Comparison of ENCODE assay signal across 10 cellular contexts in genomic region chr6:142925575-142926110, GRCh38. TPM values are rescaled to one million over a fixed set of nuclear protein-coding genes. Genes with fewer than 3 reads are reported as not detected.
DNase-seq lines count a peak whose midpoint lies in the region; ATAC-seq, FAIRE-seq and TF ChIP-seq lines count a peak whose summit lies in the region.
"Had no signal": no experiment of that assay in that cellular context is flagged by ENCODE, and none has a peak within 500 bp of the region (broad histone marks: within the 10 kb centered on the region; RNA-seq: fewer than 3 reads in every experiment).

No MANE protein-coding gene starts in this region.

- H3K36me3 Mint-ChIP-seq in activated naive CD4-positive, alpha-beta T cell treated with anti-CD3 and anti-CD28 coated beads, Interleukin-2, amount 10 ng/mL, durations not matched to agents 7 days and 5 days = peaks cover 24% of the 10 kb centered on the region

- H3K9me3 ChIP-seq in adrenal gland (replicated peaks in 1 of 3) (no peaks in the 10 kb centered on the region), HepG2 (ENCODE audit: low read length) (no peaks in the 10 kb centered on the region), subcutaneous abdominal adipose tissue (ENCODE audit: control insufficient read depth in 5 of 5, low read length in 5 of 5) (no peaks in the 10 kb centered on the region)

- H3K27ac ChIP-seq in adrenal gland = peak overlapping the region in 3 of 5 donors; percentile 89 to 97 (median 94)
- H3K27ac ChIP-seq in HepG2 (ENCODE audit: extremely low read length, insufficient read depth, low read length) = peak overlapping the region; percentile 99
- peak overlapping the region; percentile 96 for H3K27ac ChIP-seq in subcutaneous abdominal adipose tissue (ENCODE audit: low read depth, low read length)
- H3K27ac ChIP-seq: C4-2B had no signal

- peaks cover 55% of the 10 kb centered on the region for H3K4me1 Mint-ChIP-seq in activated naive CD4-positive, alpha-beta T cell treated with anti-CD3 and anti-CD28 coated beads, Interleukin-2, amount 10 ng/mL, durations not matched to agents 7 days and 5 days

- CTCF ChIA-PET in activated naive CD4-positive, alpha-beta T cell treated with anti-CD3 and anti-CD28 coated beads, Interleukin-2, amount 10 ng/mL, durations not matched to agents 7 days and 5 days (lab: Charles Lee) = interaction anchor here (1.4 to 6.9 kb wide), 3 partner anchors 9 to 17 kb away, joined by 5 to 39 read pairs (median 6); no protein-coding TSS in a partner anchor
- CTCF ChIA-PET in HepG2 (lab: Yijun Ruan, JAX; ENCODE audit: low intra/inter-chr PET ratio, low total read pairs) = no interaction called here

- no TSS peak for BruUV-seq in HepG2 (replicated peaks; lab: Mats Ljungman, UMichigan)

- H3K4me3 ChIP-seq in adrenal gland = no peak overlapping the region
- H3K4me3 ChIP-seq in HepG2 (replicated peaks in 1 of 3; ENCODE audit: insufficient read depth in 1 of 3, low read depth in 2 of 3, low read length in 3 of 3) = peak overlapping the region; percentile 84 to 99 (median 93); a peak in 3 of 6 replicates
- no peak overlapping the region for H3K4me3 ChIP-seq in subcutaneous abdominal adipose tissue (ENCODE audit: low read depth in 1 of 5, low read length in 5 of 5)

- H3K9me3 Mint-ChIP-seq in activated naive CD4-positive, alpha-beta T cell treated with anti-CD3 and anti-CD28 coated beads, Interleukin-2, amount 10 ng/mL, durations not matched to agents 7 days and 5 days = no peaks in the 10 kb centered on the region

- no peak overlapping the region for H2AFZ ChIP-seq in HepG2 (ENCODE audit: low read length)

- H3K36me3 ChIP-seq in adrenal gland (replicated peaks in 1 of 2) (no peaks in the 10 kb centered on the region), HepG2 (replicated peaks in 1 of 2; ENCODE audit: control insufficient read depth in 1 of 2, insufficient read depth in 2 of 2, low read length in 2 of 2) (no peaks in the 10 kb centered on the region; a peak in 2 of 5 replicates), subcutaneous abdominal adipose tissue (ENCODE audit: control insufficient read depth in 5 of 5, insufficient read depth in 5 of 5, low read length in 5 of 5) (no peaks in the 10 kb centered on the region)

- TF ChIP-seq CTCF in adrenal gland (IDR thresholded peaks at IDR 0.05) (no peak), HepG2 (CRISPR knock-in tag; IDR thresholded peaks at IDR 0.05) (no peak), GM13976 (IDR thresholded peaks at IDR 0.05; ENCODE audit: borderline replicate concordance, control extremely low read depth, extremely low read depth, insufficient read depth, missing control alignments) (no peak)

- H3K79me2 ChIP-seq in HepG2 (ENCODE audit: insufficient read depth, low read length) = peaks cover 34% of the 10 kb centered on the region

- POLR2A ChIA-PET in HepG2 (lab: Yijun Ruan, JAX) = interaction anchor here (1.4 to 3.8 kb wide), 7 partner anchors 21 to 525 kb away, joined by 3 to 28 read pairs (median 10); partner anchors contain the start of genes ADAT2, AIG1, HIVEP2 and PEX3

- no peak for TF ChIP-seq RAD21 in HepG2 (CRISPR knock-in tag; IDR thresholded peaks at IDR 0.05)

- H3K9ac ChIP-seq in HepG2 (ENCODE audit: insufficient read depth, low read depth, low read length) = peak overlapping the region; percentile 100
- H3K9ac ChIP-seq in subcutaneous abdominal adipose tissue (ENCODE audit: low read length in 5 of 5) = peak overlapping the region in 1 of 5 donors; percentile 96

- no peak for TF ChIP-seq POLR2A in adrenal gland (IDR thresholded peaks at IDR 0.05)
- TF ChIP-seq POLR2A in HepG2 (IDR thresholded peaks at IDR 0.05; ENCODE audit: insufficient read depth in 1 of 2, low read depth in 2 of 2, low read length in 2 of 2) = no peak; a peak in 1 of 4 replicates

- peak; percentile 13 to 48; a peak in 1 of 4 replicates for TF ChIP-seq EP300 in HepG2 (IDR thresholded peaks at IDR 0.05; ENCODE audit: low read depth in 2 of 2, low read length in 2 of 2)
- no peak; the same call in 1 of the 2 replicates for TF ChIP-seq EP300 in HepG2 (CRISPR knock-in tag; IDR thresholded peaks at IDR 0.05; ENCODE audit: borderline replicate concordance)

- H3K27ac Mint-ChIP-seq in activated naive CD4-positive, alpha-beta T cell treated with anti-CD3 and anti-CD28 coated beads, Interleukin-2, amount 10 ng/mL, durations not matched to agents 7 days and 5 days = peak overlapping the region; percentile 67

- no peak for DNase-seq in activated naive CD4-positive, alpha-beta T cell treated with anti-CD3 and anti-CD28 coated beads, Interleukin-2, amount 10 ng/mL, durations not matched to agents 7 days and 5 days
- DNase-seq in activated naive CD4-positive, alpha-beta T cell treated with anti-CD3 and anti-CD28 coated beads, Interleukin-2, amount 50 U/mL, for 16 hours = no peak
- peak in 1 of 7 donors; percentile 12 for DNase-seq in adrenal gland
- DNase-seq in HepG2 (ENCODE audit: low spot score) = peak; percentile 92
- DNase-seq in GM13976 (ENCODE audit: low spot score) = no peak
- DNase-seq in stimulated activated CD4-positive, alpha-beta T cell treated with anti-CD3 and anti-CD28 coated beads, Interleukin-4, amount 100 ng/mL, for 4 hours = no peak
- DNase-seq: stimulated activated naive CD4-positive, alpha-beta T cell treated with Interleukin-2 at 50 U/mL for 16 hours had no signal

- intact Hi-C loops in adrenal gland (cut with DNase I) = no loop called here
- intact Hi-C loops in HepG2 (cut with micrococcal nuclease; ENCODE audit: unreplicated experiment) = loop anchor here (1.0 to 5.0 kb wide), 7 partner anchors 18 to 228 kb away; partner anchors contain the start of gene AIG1

- in situ Hi-C loops in HepG2 (cut with HindIII; ENCODE audit: extremely low pct_ligation_motif_present, low pct_unique_long_range_greater_than_20kb) = no loop called here
- in situ Hi-C loops in GM13976 (cut with MboI; ENCODE audit: low sequenced_read_pairs, unreplicated experiment) = no loop called here

- 72 to 83% (median 79%) methylated on average over 7 of the region's 7 CpGs for WGBS in adrenal gland, 4 donors
- 23% methylated on average over 7 of the region's 7 CpGs for whole genome bisulfite sequencing in HepG2 (ENCODE audit: low lambda C conversion rate)

- H3K4me3 Mint-ChIP-seq in activated naive CD4-positive, alpha-beta T cell treated with anti-CD3 and anti-CD28 coated beads, Interleukin-2, amount 10 ng/mL, durations not matched to agents 7 days and 5 days = peak overlapping the region; percentile 39

- ATAC-seq in HepG2 = no peak
- no peak for ATAC-seq in GM21723 (IDR thresholded peaks at IDR 0.05; ENCODE audit: unreplicated experiment)

- no peaks in the 10 kb centered on the region for H3K27me3 ChIP-seq in adrenal gland
- no peaks in the 10 kb centered on the region; a peak in 1 of 5 replicates for H3K27me3 ChIP-seq in HepG2 (ENCODE audit: control insufficient read depth in 1 of 2, insufficient read depth in 2 of 2, low read length in 2 of 2)
- H3K27me3 ChIP-seq in subcutaneous abdominal adipose tissue (ENCODE audit: control insufficient read depth in 5 of 5, insufficient read depth in 4 of 5, low read length in 5 of 5) = no peaks in the 10 kb centered on the region

- H3K27me3 Mint-ChIP-seq in activated naive CD4-positive, alpha-beta T cell treated with anti-CD3 and anti-CD28 coated beads, Interleukin-2, amount 10 ng/mL, durations not matched to agents 7 days and 5 days = no peaks in the 10 kb centered on the region

- peak overlapping the region; percentile 92 for H3K4me2 ChIP-seq in HepG2 (ENCODE audit: low read depth, low read length)

- FAIRE-seq in HepG2 (lab: Jason Lieb, UNC) = no peak

- H4K20me1 ChIP-seq in HepG2 (ENCODE audit: insufficient read depth, low read length) = 0 out of 2 replicates have a peak, but pooled peaks cover 10% of the 10 kb centered on the region

- peaks cover 7 to 33% of the 10 kb centered on the region in 2 donors for H3K4me1 ChIP-seq in adrenal gland (replicated peaks in 1 of 2)
- peaks cover 38% of the 10 kb centered on the region for H3K4me1 ChIP-seq in HepG2 (ENCODE audit: insufficient read depth, low read length)
- peaks cover 0 to 37% (median 35%) of the 10 kb centered on the region in 5 donors for H3K4me1 ChIP-seq in subcutaneous abdominal adipose tissue (ENCODE audit: control insufficient read depth in 5 of 5, insufficient read depth in 5 of 5, low read length in 5 of 5)

RNA-seq across cellular contexts. Expression of gene HIVEP2, which starts 19.3 kb away (rescaled TPM):
- total RNA-seq in adrenal gland = 10 to 100 TPM; 10.7 to 27.6 (median 20.4) TPM
- polyA plus RNA-seq in adrenal gland = 1 to 10 TPM; 5.4 to 9.0 (median 8.4) TPM
- 3.4 and 5.4 TPM in 2 replicates for total RNA-seq in HepG2 (2016; rRNA removed; fragmentation: Illumina TruSeq; extraction: Trizol)
- total RNA-seq in HepG2 (2016; cell fraction: cytosol; rRNA removed; fragmentation: Illumina TruSeq; extraction: Trizol; ENCODE audit: low read depth) = 0.30 and 1.5 TPM in 2 replicates
- 4.1 TPM in 2 replicates for total RNA-seq in HepG2 (2016; cell fraction: insoluble cytoplasmic fraction; rRNA removed; fragmentation: Illumina TruSeq; extraction: Trizol)
- total RNA-seq in HepG2 (2016; cell fraction: membrane; rRNA removed; fragmentation: Illumina TruSeq; extraction: Trizol) = 1.2 and 1.8 TPM in 2 replicates
- total RNA-seq in HepG2 (2016; cell fraction: nucleus; rRNA removed; fragmentation: Illumina TruSeq; extraction: Trizol) = 4.9 and 5.6 TPM in 2 replicates
- 12.8 and 12.9 TPM in 2 replicates for polyA plus RNA-seq in HepG2 (2011; rRNA removed)
- 6.4 and 8.1 TPM in 2 replicates for polyA plus RNA-seq in HepG2 (2011; cell fraction: cytosol; rRNA removed)
- 27.7 and 28.6 TPM in 2 replicates for polyA plus RNA-seq in HepG2 (2011; cell fraction: nucleus; rRNA removed)
- polyA plus RNA-seq in HepG2 (2012) = 14.5 and 17.1 TPM in 2 replicates
- 0.05 and 0.18 TPM in 2 replicates for polyA plus RNA-seq in HepG2 (2016; cell fraction: cytosol; fragmentation: Illumina TruSeq; extraction: Trizol; ENCODE audit: low read depth)
- polyA plus RNA-seq in HepG2 (2016; cell fraction: insoluble cytoplasmic fraction; fragmentation: Illumina TruSeq; extraction: Trizol; ENCODE audit: low read depth) = 2.4 and 2.5 TPM in 2 replicates
- polyA plus RNA-seq in HepG2 (2016; cell fraction: membrane; fragmentation: Illumina TruSeq; extraction: Trizol; ENCODE audit: low read depth) = 0.22 and 0.25 TPM in 2 replicates
- 6.9 and 8.3 TPM in 2 replicates for polyA plus RNA-seq in HepG2 (2016; cell fraction: nucleus; fragmentation: Illumina TruSeq; extraction: Trizol; ENCODE audit: insufficient read depth, low read depth)
- 3.8 and 23.2 TPM in 2 replicates for polyA minus RNA-seq in HepG2 (2011; rRNA and poly(A)+ RNA removed; ENCODE audit: low replicate concordance)
- 12.5 and 18.3 TPM in 2 replicates for polyA minus RNA-seq in HepG2 (2011; cell fraction: cytosol; rRNA and poly(A)+ RNA removed)
- polyA minus RNA-seq in HepG2 (2011; cell fraction: nucleus; rRNA and poly(A)+ RNA removed) = 35.8 and 45.4 TPM in 2 replicates

Comparison
In these comparisons a context has a peak if more than half of its experiments do, and no peak if none do; other contexts are left out.
1. H3K4me3 ChIP-seq: peak in HepG2 (3 of 3); none in adrenal gland (0 of 4) and subcutaneous abdominal adipose tissue (0 of 5).
2. Peak in every context shown above with its lines, with median percentiles within 50 percentile points of each other: H3K27ac ChIP-seq.